11 cellular contexts compared by ENCODE assay signal in genomic region chr3:107236661-107237375, GRCh38.
DNase-seq lines count a peak whose midpoint lies in the region; ATAC-seq and TF ChIP-seq lines count a peak whose summit lies in the region.
"Had no signal": no experiment of that assay in that cellular context is flagged by ENCODE, and none has a peak within 500 bp of the region (broad histone marks: within the 10 kb centered on the region; RNA-seq: fewer than 3 reads in every experiment).

No MANE protein-coding gene starts in this region.

- TF ChIP-seq CTCF in OCI-LY7 (conservative IDR thresholded peaks at IDR 0.05; ENCODE audit: low read length) = no peak
- TF ChIP-seq CTCF in coronary artery (IDR thresholded peaks at IDR 0.05) = no peak

- no peaks in the 10 kb centered on the region for H4K20me1 ChIP-seq in OCI-LY7 (ENCODE audit: insufficient read depth, low read length)

- H3K4me1 ChIP-seq in OCI-LY7 (ENCODE audit: insufficient read depth, low read length, poor library complexity, severe bottlenecking) (peaks cover 29% of the 10 kb centered on the region), trophoblast cell (ENCODE audit: control insufficient read depth in 1 of 2, insufficient read depth in 2 of 2, low read length in 2 of 2) (peaks cover 3 to 6% of the 10 kb centered on the region in 2 experiments), aorta (ENCODE audit: control insufficient read depth in 1 of 2, insufficient read depth in 2 of 2, low read length in 2 of 2) (no peaks in the 10 kb centered on the region)

- H3K4me3 ChIP-seq in OCI-LY7 (ENCODE audit: low read depth, low read length, poor library complexity, severe bottlenecking) (no peak overlapping the region), coronary artery (no peak overlapping the region), trophoblast cell (ENCODE audit: low read depth, low read length) (no peak overlapping the region), aorta (ENCODE audit: low read length in 2 of 2) (no peak overlapping the region)

- peak overlapping the region; percentile 75 for H4K8ac ChIP-seq in trophoblast cell (ENCODE audit: low read depth, low read length)

- no peak overlapping the region for H2BK12ac ChIP-seq in trophoblast cell (ENCODE audit: low read length)

- H3K18ac ChIP-seq in trophoblast cell (ENCODE audit: low read length) = no peak overlapping the region

- H3K4me2 ChIP-seq in OCI-LY7 (ENCODE audit: low read length) (peak overlapping the region; percentile 63), trophoblast cell (ENCODE audit: low read length) (no peak overlapping the region)

- CTCF ChIA-PET in OCI-LY7 (lab: Charles Lee; ENCODE audit: unreplicated experiment) = interaction anchor here (0.8 to 1.7 kb wide), 3 partner anchors 37 to 609 kb away, joined by 3 to 8 read pairs (median 3); no protein-coding TSS in a partner anchor

- H3K79me2 ChIP-seq in OCI-LY7 (ENCODE audit: insufficient read depth, low read depth, low read length) (no peaks in the 10 kb centered on the region), trophoblast cell (ENCODE audit: control insufficient read depth, insufficient read depth, low read length, poor library complexity) (peaks cover 6% of the 10 kb centered on the region)

- peak; percentile 13 for DNase-seq in Ammon's horn (ENCODE audit: low spot score)
- no peak for DNase-seq in OCI-LY7 (ENCODE audit: low spot score)
- DNase-seq in coronary artery (ENCODE audit: low spot score) = no peak
- peak; percentile 79 to 88 for DNase-seq in trophoblast cell
- DNase-seq in aorta = no peak
- DNase-seq in SHP77 (lab: John Stamatoyannopoulos, UW) = no peak
- DNase-seq in DMS79 treated with DMSO at 0.1 percent for 48 hours (lab: John Stamatoyannopoulos, UW) = no peak
- DNase-seq: activated CD4-positive, alpha-beta T cell treated with anti-CD3 and anti-CD28 coated beads, Interleukin-2, amount 10 ng/mL, durations not matched to agents 24 days and 14 days; head of caudate nucleus; T-helper 1 cell had no signal

- POLR2A ChIA-PET in OCI-LY7 (lab: Charles Lee) = interaction anchor here (0.8 to 1.8 kb wide), 5 partner anchors 35 to 507 kb away, joined by 4 to 7 read pairs (median 5); no protein-coding TSS in a partner anchor

- H3K27ac ChIP-seq in OCI-LY7 (ENCODE audit: low read depth, low read length, poor library complexity, severe bottlenecking) (no peak overlapping the region), coronary artery (peak overlapping the region; percentile 11 to 34), trophoblast cell (ENCODE audit: low read depth, low read length) (no peak overlapping the region), aorta (ENCODE audit: low read depth in 1 of 2, low read length in 2 of 2) (no peak overlapping the region)

- H3K27me3 ChIP-seq in trophoblast cell (ENCODE audit: insufficient read depth, low read length) (no peaks in the 10 kb centered on the region), aorta (ENCODE audit: control insufficient read depth in 1 of 2, insufficient read depth in 2 of 2, low read length in 1 of 2) (no peaks in the 10 kb centered on the region)

- intact Hi-C loops in OCI-LY7 (cut with micrococcal nuclease; ENCODE audit: unreplicated experiment) = loop anchor here (1.0 to 10.0 kb wide), 7 partner anchors 35 to 1240 kb away; partner anchors contain the start of gene IFT57
- intact Hi-C loops in aorta (cut with DNase I) = loop anchor here (2.0 to 10.0 kb wide), 5 partner anchors 192 to 608 kb away; partner anchors contain the start of gene BBX (in 1 of the 2)

- no peak overlapping the region for H3K23ac ChIP-seq in trophoblast cell (ENCODE audit: low read length)

- H3K9me2 ChIP-seq in OCI-LY7 (ENCODE audit: insufficient read depth, low read length) = no peaks in the 10 kb centered on the region

- H3K9me3 ChIP-seq in OCI-LY7 (ENCODE audit: low read length) = no peaks in the 10 kb centered on the region
- H3K9me3 ChIP-seq in trophoblast cell (ENCODE audit: insufficient read depth, low read depth, low read length) = no peaks in the 10 kb centered on the region
- H3K9me3 ChIP-seq in aorta (ENCODE audit: control insufficient read depth, low read length) = no peaks in the 10 kb centered on the region

- BruUV-seq in OCI-LY7 (replicated peaks; lab: Mats Ljungman, UMichigan) = no TSS peak

- H3K9ac ChIP-seq in trophoblast cell (ENCODE audit: low read length) = no peak overlapping the region

- no CpG with 5 or more reads among the region's 4 CpGs for WGBS in trophoblast cell (ENCODE audit: extremely low coverage, insufficient coverage, insufficient read length)
- 66 to 70% methylated on average over 4 of the region's 4 CpGs for WGBS in aorta, 2 donors

- no peak overlapping the region for H2BK5ac ChIP-seq in trophoblast cell (ENCODE audit: low read depth, low read length, poor library complexity)

- ATAC-seq in aorta (ENCODE audit: low FRiP score) = no peak
- no peak for ATAC-seq in HG02763 (IDR thresholded peaks at IDR 0.05; ENCODE audit: unreplicated experiment)

- H3K79me1 ChIP-seq in trophoblast cell (ENCODE audit: low read length) = peaks cover 9% of the 10 kb centered on the region

- H2AFZ ChIP-seq in OCI-LY7 (ENCODE audit: low read length) = peak overlapping the region; percentile 84; the same call in 1 of the 2 replicates
- no peak overlapping the region for H2AFZ ChIP-seq in trophoblast cell (ENCODE audit: insufficient read depth, low read length, poor library complexity)

- no peak overlapping the region for H2AK5ac ChIP-seq in trophoblast cell (ENCODE audit: low read length)

- H4K91ac ChIP-seq in trophoblast cell (ENCODE audit: low read depth, low read length) = peak overlapping the region; percentile 61

- H3K4ac ChIP-seq in trophoblast cell (ENCODE audit: low read depth, low read length) = no peak overlapping the region

- peak overlapping the region; percentile 82 for H3K14ac ChIP-seq in trophoblast cell (ENCODE audit: low read length)

- no peak overlapping the region for H4K12ac ChIP-seq in trophoblast cell (ENCODE audit: low read depth, low read length)

- H3K36me3 ChIP-seq in OCI-LY7 (ENCODE audit: insufficient read depth, low read length) (no peaks in the 10 kb centered on the region), trophoblast cell (ENCODE audit: control insufficient read depth in 1 of 2, insufficient read depth in 2 of 2, low read length in 2 of 2) (no peaks in the 10 kb centered on the region), aorta (ENCODE audit: control insufficient read depth in 1 of 2, insufficient read depth in 2 of 2, low read length in 1 of 2) (no peaks in the 10 kb centered on the region)

- no peak overlapping the region for H2BK120ac ChIP-seq in trophoblast cell (ENCODE audit: insufficient read depth, low read length, poor library complexity)

Comparison
In these comparisons a context has a peak if more than half of its experiments do, and no peak if none do; other contexts are left out.
1. DNase-seq: peak in Ammon's horn (single experiment) and trophoblast cell (2 of 2); none in OCI-LY7 (single experiment), coronary artery (single experiment), aorta (0 of 2), SHP77 (0 of 2) and DMS79 treated with DMSO at 0.1 percent for 48 hours (single experiment).
2. H3K27ac ChIP-seq: peak in coronary artery (2 of 2); none in OCI-LY7 (single experiment), trophoblast cell (single experiment) and aorta (0 of 2).